Comparison of ENCODE assay signal across 28 cellular contexts in the genomic region with DNA sequence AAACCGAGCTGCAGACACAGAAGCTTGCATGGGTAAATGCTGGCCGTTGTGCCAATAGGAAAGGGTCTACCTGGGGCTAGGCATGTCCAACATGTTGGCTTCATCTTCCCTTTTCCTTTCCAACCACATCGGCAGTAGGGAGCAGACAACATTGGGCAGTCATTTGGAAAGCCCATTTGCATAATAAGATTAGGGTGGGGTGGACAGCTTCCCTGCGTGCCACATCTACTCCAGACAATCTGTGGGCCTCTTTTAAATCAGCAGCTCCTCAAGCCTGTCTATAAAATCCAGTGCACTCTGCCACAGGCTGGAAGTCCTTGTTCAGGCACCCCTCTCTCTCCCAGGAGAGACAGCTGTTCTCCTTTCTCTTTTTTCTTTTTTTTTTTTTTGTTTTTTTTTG.
"Had no signal": no experiment of that assay in that cellular context is flagged by ENCODE, and none has a peak within 500 bp of the region (broad histone marks: within the 10 kb centered on the region; RNA-seq: fewer than 3 reads in every experiment).

No MANE protein-coding gene starts in this region.

- H3K4me1 Mint-ChIP-seq: memory B cell; naive B cell; neural crest cell; stimulated activated effector memory CD8-positive, alpha-beta T cell treated with anti-CD3 and anti-CD28 coated beads, Interleukin-12 subunit alpha, Interleukin-12 subunit beta, amount 100 ng/mL, for 72 hours had no signal

- DNase-seq: dermis blood vessel endothelial cell; effector memory CD4-positive, alpha-beta T cell; foreskin keratinocyte; kidney; naive B cell; stimulated activated CD4-positive, alpha-beta T cell treated with anti-CD3 and anti-CD28 coated beads, Interleukin-12 subunit alpha, Interleukin-12 subunit beta, amount 100 ng/mL, for 4 hours; stimulated activated CD4-positive, alpha-beta T cell treated with anti-CD3 and anti-CD28 coated beads, Interleukin-1b, Interleukin-23, amount 100 ng/mL, for 48 hours; stimulated activated CD4-positive, alpha-beta T cell treated with anti-CD3 and anti-CD28 coated beads, Interleukin-4, amount 100 ng/mL, for 1 hour; stimulated activated naive CD4-positive, alpha-beta T cell treated with Interleukin-2 at 50 U/mL for 16 hours; stomach; testis; tibial artery had no signal

- H3K27me3 ChIP-seq: esophagus muscularis mucosa, foreskin keratinocyte, gastroesophageal sphincter, heart left ventricle, hepatocyte, right atrium auricular region, stomach, testis, tibial artery had no signal

- H3K27me3 Mint-ChIP-seq: naive B cell; natural killer cell treated with Interleukin-12 subunit alpha and Interleukin-12 subunit beta and Interleukin-15 and Interleukin-18, amount 100 ng/mL, for 72 hours; progenitor cell of endocrine pancreas; type B pancreatic cell had no signal

- H3K36me3 ChIP-seq: esophagus muscularis mucosa, gastroesophageal sphincter, heart left ventricle, right atrium auricular region, stomach, tibial artery had no signal

- H3K9me3 Mint-ChIP-seq: memory B cell, naive B cell, neural crest cell, type B pancreatic cell had no signal

- H3K36me3 Mint-ChIP-seq: memory B cell; naive B cell; natural killer cell treated with Interleukin-12 subunit alpha and Interleukin-12 subunit beta and Interleukin-15 and Interleukin-18, amount 100 ng/mL, for 72 hours; stimulated activated effector memory CD8-positive, alpha-beta T cell treated with anti-CD3 and anti-CD28 coated beads, Interleukin-12 subunit alpha, Interleukin-12 subunit beta, amount 100 ng/mL, for 72 hours; type B pancreatic cell had no signal

- H3K4me1 ChIP-seq: esophagus muscularis mucosa, gastroesophageal sphincter, heart left ventricle, parathyroid adenoma, right atrium auricular region, stomach, testis, tibial artery had no signal

- H3K9ac ChIP-seq: parathyroid adenoma had no signal

- H3K27ac ChIP-seq: esophagus muscularis mucosa, foreskin keratinocyte, gastroesophageal sphincter, heart left ventricle, hepatocyte, parathyroid adenoma, right atrium auricular region, stomach, testis, tibial artery had no signal

- H3K9me3 ChIP-seq: esophagus muscularis mucosa, gastroesophageal sphincter, heart left ventricle, right atrium auricular region, stomach, testis, tibial artery had no signal

- H3K4me3 Mint-ChIP-seq: memory B cell; naive B cell; natural killer cell treated with Interleukin-12 subunit alpha and Interleukin-12 subunit beta and Interleukin-15 and Interleukin-18, amount 100 ng/mL, for 72 hours; neural crest cell; stimulated activated effector memory CD8-positive, alpha-beta T cell treated with anti-CD3 and anti-CD28 coated beads, Interleukin-12 subunit alpha, Interleukin-12 subunit beta, amount 100 ng/mL, for 72 hours; type B pancreatic cell had no signal

- H3K27ac Mint-ChIP-seq: memory B cell; naive B cell; natural killer cell treated with Interleukin-12 subunit alpha and Interleukin-12 subunit beta and Interleukin-15 and Interleukin-18, amount 100 ng/mL, for 72 hours; progenitor cell of endocrine pancreas; stimulated activated effector memory CD8-positive, alpha-beta T cell treated with anti-CD3 and anti-CD28 coated beads, Interleukin-12 subunit alpha, Interleukin-12 subunit beta, amount 100 ng/mL, for 72 hours; type B pancreatic cell had no signal

- H3K4me2 ChIP-seq: hepatocyte, smooth muscle cell had no signal

- H2AFZ ChIP-seq: hepatocyte, parathyroid adenoma had no signal

- H3K4me3 ChIP-seq: esophagus muscularis mucosa, gastroesophageal sphincter, heart left ventricle, hepatocyte, lung, right atrium auricular region, smooth muscle cell, stomach, testis, tibial artery had no signal

- H3K79me2 ChIP-seq: hepatocyte, parathyroid adenoma had no signal

- ATAC-seq: foreskin keratinocyte; gastroesophageal sphincter; heart left ventricle; left lobe of liver; natural killer cell treated with Interleukin-12 subunit alpha and Interleukin-12 subunit beta and Interleukin-15 and Interleukin-18, amount 100 ng/mL, for 72 hours; sciatic nerve; stimulated activated effector memory CD8-positive, alpha-beta T cell treated with anti-CD3 and anti-CD28 coated beads, Interleukin-12 subunit alpha, Interleukin-12 subunit beta, amount 100 ng/mL, for 72 hours had no signal
